In the genomic region with DNA sequence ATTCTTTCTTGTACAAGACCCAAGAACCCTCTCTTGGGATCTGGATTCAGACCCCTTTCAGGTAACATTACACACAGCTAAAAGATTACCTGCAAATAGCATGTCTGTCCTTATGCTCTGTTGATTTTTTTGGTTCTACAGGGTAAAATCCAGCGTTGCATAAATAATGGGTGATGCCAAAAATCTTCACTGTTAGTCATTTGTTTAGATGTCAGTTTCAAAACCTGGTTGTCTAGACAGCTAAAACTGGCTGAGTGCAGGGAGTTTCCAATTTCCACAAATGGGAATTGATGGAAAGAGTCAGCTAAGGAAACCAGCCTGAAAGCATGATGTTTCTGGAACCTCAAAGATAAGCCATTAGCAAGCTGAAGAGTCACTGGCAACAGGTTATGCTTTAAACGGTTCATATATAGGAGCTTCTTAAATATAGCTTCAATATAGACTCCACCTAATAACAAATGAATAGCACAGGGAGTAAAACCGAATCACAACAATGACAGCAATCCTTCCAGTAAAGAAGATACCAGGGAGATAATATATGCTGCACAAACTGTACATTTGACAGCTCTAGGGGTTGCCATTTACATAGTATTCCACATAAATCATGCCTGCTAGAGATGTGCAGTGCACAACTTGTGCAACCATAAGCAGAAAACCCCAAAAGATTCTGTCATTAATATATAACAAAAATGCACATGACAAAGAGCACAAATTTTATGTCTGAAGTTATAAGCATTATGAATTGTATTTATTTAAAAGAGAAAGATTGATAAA, we compare ENCODE assay signal across 23 cellular contexts. TPM values are rescaled to one million over a fixed set of nuclear protein-coding genes. Genes with fewer than 3 reads are reported as not detected.
A peak's percentile ranks its signal among the peaks of the same experiment; 100 is the strongest.
DNase-seq lines count a peak whose midpoint lies in the region; ATAC-seq, FAIRE-seq and TF ChIP-seq lines count a peak whose summit lies in the region.
"Had no signal": no experiment of that assay in that cellular context is flagged by ENCODE, and none has a peak within 500 bp of the region (broad histone marks: within the 10 kb centered on the region; RNA-seq: fewer than 3 reads in every experiment).

No MANE protein-coding gene starts in this region.

- no TSS peak for BruUV-seq in Caco-2 (replicated peaks; lab: Mats Ljungman, UMichigan)

- H2AFZ ChIP-seq in astrocyte (ENCODE audit: low read depth, low read length) (no peak overlapping the region), hepatocyte (no peak overlapping the region)

- WGBS in hepatocyte (ENCODE audit: low lambda C conversion rate, missing lambda C conversion rate), result 80% methylated on average over 3 of the region's 3 CpGs

- H3K9me3 Mint-ChIP-seq in astrocyte (ENCODE audit: unreplicated experiment) (no peaks in the 10 kb centered on the region), Caco-2 (ENCODE audit: unreplicated experiment) (no peaks in the 10 kb centered on the region)
- H3K9me3 Mint-ChIP-seq: activated B cell treated with CpG ODN at 0.5 μM for 24 hours; CD8-positive, alpha-beta T cell; stimulated activated naive B cell treated with anti-CD40 and anti-IgM and Interleukin-4, amounts not matched to agents 10 μg/mL and 1 μg/mL and 100 μg/mL, for 72 hours had no signal

- no peaks in the 10 kb centered on the region for H3K27me3 Mint-ChIP-seq in astrocyte (ENCODE audit: low read depth, unreplicated experiment)
- peaks cover 4% of the 10 kb centered on the region for H3K27me3 Mint-ChIP-seq in Caco-2 (ENCODE audit: insufficient read depth, unreplicated experiment)

- no peak for FAIRE-seq in astrocyte (lab: Jason Lieb, UNC)
- FAIRE-seq: HTR-8/SVneo had no signal

- no peak overlapping the region for H3K9ac ChIP-seq in astrocyte (ENCODE audit: low read length)

- no peaks in the 10 kb centered on the region for H3K4me1 ChIP-seq in astrocyte (ENCODE audit: insufficient read depth, low read length)
- H3K4me1 ChIP-seq in hepatocyte (ENCODE audit: insufficient read depth), result no peaks in the 10 kb centered on the region
- no peaks in the 10 kb centered on the region for H3K4me1 ChIP-seq in Caco-2

- H3K27ac ChIP-seq in astrocyte (ENCODE audit: low read depth, low read length), result no peak overlapping the region
- H3K27ac ChIP-seq in hepatocyte, result no peak overlapping the region

- H3K36me3 ChIP-seq in astrocyte (ENCODE audit: insufficient read depth, low read length) (no peaks in the 10 kb centered on the region), hepatocyte (replicated peaks; ENCODE audit: insufficient read depth, low read depth) (no peaks in the 10 kb centered on the region), Caco-2 (ENCODE audit: control insufficient read depth, insufficient read depth, low read length) (no peaks in the 10 kb centered on the region)

- H3K27me3 ChIP-seq in astrocyte (ENCODE audit: insufficient read depth, low read length) (no peaks in the 10 kb centered on the region), hepatocyte (no peaks in the 10 kb centered on the region), Caco-2 (replicated peaks; ENCODE audit: control insufficient read depth, insufficient read depth, low read length) (no peaks in the 10 kb centered on the region)

- H3K79me2 ChIP-seq in astrocyte (ENCODE audit: insufficient read depth, low read length) (no peaks in the 10 kb centered on the region), hepatocyte (no peaks in the 10 kb centered on the region)

- no peaks in the 10 kb centered on the region for H3K9me2 ChIP-seq in hepatocyte (replicated peaks; ENCODE audit: insufficient read depth)

- H3K4me3 ChIP-seq in astrocyte (ENCODE audit: insufficient read depth, low read depth, low read length) (no peak overlapping the region), hepatocyte (no peak overlapping the region), Caco-2 (ENCODE audit: low read depth, low read length) (no peak overlapping the region)

- no peak overlapping the region for H3K4me3 Mint-ChIP-seq in astrocyte (ENCODE audit: unreplicated experiment)
- H3K4me3 Mint-ChIP-seq in Caco-2 (ENCODE audit: unreplicated experiment), result no peak overlapping the region
- H3K4me3 Mint-ChIP-seq: activated B cell treated with CpG ODN at 0.5 μM for 24 hours; CD8-positive, alpha-beta T cell; nephron; stimulated activated naive B cell treated with anti-CD40 and anti-IgM and Interleukin-4, amounts not matched to agents 10 μg/mL and 1 μg/mL and 100 μg/mL, for 72 hours had no signal

- no peaks in the 10 kb centered on the region for H3K9me3 ChIP-seq in astrocyte (ENCODE audit: insufficient read depth, low read depth, low read length)
- H3K9me3 ChIP-seq in hepatocyte (ENCODE audit: low read depth), result no peaks in the 10 kb centered on the region
- H3K9me3 ChIP-seq in Caco-2, result no peaks in the 10 kb centered on the region

- H3K36me3 Mint-ChIP-seq in astrocyte (ENCODE audit: low read depth, unreplicated experiment) (no peaks in the 10 kb centered on the region), Caco-2 (ENCODE audit: insufficient read depth, unreplicated experiment) (no peaks in the 10 kb centered on the region)
- H3K36me3 Mint-ChIP-seq: CD8-positive, alpha-beta T cell; stimulated activated naive B cell treated with anti-CD40 and anti-IgM and Interleukin-4, amounts not matched to agents 10 μg/mL and 1 μg/mL and 100 μg/mL, for 72 hours had no signal

- POLR2A ChIA-PET in Caco-2 (lab: Charles Lee), result no interaction called here

- peak; percentile 13 for DNase-seq in GM03348 (ENCODE audit: low spot score)
- DNase-seq in astrocyte (ENCODE audit: low read depth), result peak; percentile 57
- peak; percentile 68 for DNase-seq in fibroblast of gingiva (ENCODE audit: low read depth)
- DNase-seq in omental fat pad (ENCODE audit: low spot score), result no peak
- DNase-seq in HuH-7 (ENCODE audit: low spot score), result no peak
- DNase-seq in hepatocyte (ENCODE audit: low spot score), result no peak
- DNase-seq in activated CD8-positive, alpha-beta memory T cell treated with anti-CD3 and anti-CD28 coated beads for 24 hours, result no peak
- no peak for DNase-seq in Caco-2
- DNase-seq: activated B cell treated with CpG ODN at 0.5 μM for 24 hours; activated CD4-positive, alpha-beta T cell treated with anti-CD3 and anti-CD28 coated beads, Interleukin-2, amount 50 U/mL, for 48 hours; amniotic stem cell; CD8-positive, alpha-beta T cell; DMS79; effector memory CD4-positive, alpha-beta T cell; kidney glomerular epithelial cell; NCI-H1417; NCI-H524; stimulated activated CD4-positive, alpha-beta T cell treated with anti-CD3 and anti-CD28 coated beads, Interleukin-1b, Interleukin-23, amount 100 ng/mL, for 48 hours; stimulated activated naive B cell treated with anti-CD40 and anti-IgM and Interleukin-4, amounts not matched to agents 10 μg/mL and 1 μg/mL and 100 μg/mL, for 72 hours; T1000 had no signal

- no peak overlapping the region for H3K27ac Mint-ChIP-seq in astrocyte (ENCODE audit: unreplicated experiment)
- no peak overlapping the region for H3K27ac Mint-ChIP-seq in Caco-2 (ENCODE audit: unreplicated experiment)
- H3K27ac Mint-ChIP-seq: activated B cell treated with CpG ODN at 0.5 μM for 24 hours; CD8-positive, alpha-beta T cell; nephron; stimulated activated naive B cell treated with anti-CD40 and anti-IgM and Interleukin-4, amounts not matched to agents 10 μg/mL and 1 μg/mL and 100 μg/mL, for 72 hours had no signal

- ATAC-seq in omental fat pad (ENCODE audit: low FRiP score), result peak; percentile 81
- ATAC-seq: CD8-positive, alpha-beta T cell; HCT116; stimulated activated naive B cell treated with anti-CD40 and anti-IgM and Interleukin-4, amounts not matched to agents 10 μg/mL and 1 μg/mL and 100 μg/mL, for 72 hours had no signal

- TF ChIP-seq CTCF in astrocyte (IDR thresholded peaks at IDR 0.05; ENCODE audit: insufficient read depth, low read depth, low read length), result no peak
- no peak for TF ChIP-seq CTCF in omental fat pad (IDR thresholded peaks at IDR 0.05)
- TF ChIP-seq CTCF in hepatocyte (IDR thresholded peaks at IDR 0.05; ENCODE audit: poor library complexity), result no peak
- no peak for TF ChIP-seq CTCF in Caco-2 (IDR thresholded peaks at IDR 0.05; ENCODE audit: insufficient read depth in 1 of 2, low read depth in 1 of 2, low read length in 1 of 2, severe bottlenecking in 1 of 2, unreplicated experiment in 1 of 2)

- intact Hi-C loops in Caco-2 (cut with micrococcal nuclease; ENCODE audit: unreplicated experiment), result no loop called here

- H3K4me1 Mint-ChIP-seq in astrocyte (ENCODE audit: low read depth, unreplicated experiment) (peaks cover 2% of the 10 kb centered on the region), Caco-2 (ENCODE audit: low read depth, unreplicated experiment) (no peaks in the 10 kb centered on the region)

- H3K4me2 ChIP-seq in astrocyte (ENCODE audit: low read length), result no peak overlapping the region
- no peak overlapping the region for H3K4me2 ChIP-seq in hepatocyte

- CTCF ChIA-PET in Caco-2 (lab: Charles Lee), result interaction anchor here (0.6 kb wide), 1 partner anchor 1397 kb away, joined by 5 read pairs; no protein-coding TSS in a partner anchor

- no peaks in the 10 kb centered on the region for H4K20me1 ChIP-seq in astrocyte (ENCODE audit: insufficient read depth, low read length)
- no peaks in the 10 kb centered on the region for H4K20me1 ChIP-seq in hepatocyte (ENCODE audit: insufficient read depth, poor library complexity, severe bottlenecking)

RNA-seq across cellular contexts. Expression of gene CCDC71L, which starts 20.4 kb away (rescaled TPM):
- 26.8 TPM in 2 replicates for total RNA-seq in astrocyte
- 100 to 1,000 TPM in 2 of 4 donors, 10 to 100 TPM in 2; 43.5 to 318 (median 153) TPM for total RNA-seq in omental fat pad
- 17.1 and 24.3 TPM in 2 replicates for total RNA-seq in hepatocyte
- polyA plus RNA-seq in hepatocyte, result 14.8 and 17.0 TPM in 2 replicates
- 4.2 and 4.9 TPM in 2 replicates for total RNA-seq in Caco-2 (2022)

Comparison
In these comparisons a context has a peak if more than half of its experiments do, and no peak if none do; other contexts are left out.
1. DNase-seq: peak in GM03348 (single experiment), astrocyte (single experiment) and fibroblast of gingiva (single experiment); none in omental fat pad (single experiment), HuH-7 (single experiment), hepatocyte (single experiment), activated CD8-positive, alpha-beta memory T cell treated with anti-CD3 and anti-CD28 coated beads for 24 hours (single experiment) and Caco-2 (0 of 2).